8 cellular contexts compared by ENCODE assay signal in the genomic region with DNA sequence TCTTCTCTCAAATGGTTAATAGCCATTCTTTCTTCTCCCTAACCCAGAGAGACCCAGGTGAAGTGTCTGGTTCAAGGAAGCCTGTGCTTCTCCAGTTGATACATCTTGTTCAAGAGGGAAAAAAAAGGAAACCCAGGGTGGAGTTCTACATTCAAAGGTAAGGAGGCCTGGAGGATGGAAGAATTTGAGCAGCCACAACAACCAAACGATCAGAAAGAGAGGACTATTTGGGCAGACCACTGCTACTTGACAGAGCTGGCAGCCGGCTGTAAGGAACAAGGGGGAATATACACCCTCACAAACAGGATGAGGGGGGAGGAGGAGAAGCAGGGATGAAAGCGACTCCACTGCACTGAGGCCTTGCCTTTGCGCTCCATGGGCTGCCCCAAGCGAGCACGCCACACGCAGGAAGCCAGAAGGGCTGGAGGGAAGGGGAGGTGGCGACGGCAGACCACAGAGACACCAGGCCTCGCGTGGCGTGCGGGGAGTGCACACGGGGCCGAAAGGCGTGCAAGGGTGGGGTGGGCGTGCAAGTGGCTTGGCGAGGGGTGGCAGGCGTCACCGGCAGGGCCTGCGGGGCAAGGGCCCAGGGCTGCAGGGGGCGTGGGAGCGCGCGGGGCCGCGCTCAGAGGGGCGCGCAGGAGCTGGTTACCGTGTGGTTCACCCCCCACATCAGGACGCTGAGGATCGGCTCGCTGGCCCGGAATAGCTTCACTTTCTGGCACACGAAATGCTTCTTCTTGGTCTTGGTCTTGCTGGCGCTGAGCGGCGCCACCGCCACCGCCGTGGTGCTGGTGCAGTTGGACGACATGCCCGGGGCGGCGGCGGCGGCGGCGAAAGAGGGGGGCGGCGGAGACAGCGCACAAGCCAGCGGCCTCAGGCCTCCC. TPM values are rescaled to one million over a fixed set of nuclear protein-coding genes. Genes with fewer than 3 reads are reported as not detected.
DNase-seq lines count a peak whose midpoint lies in the region; ATAC-seq and TF ChIP-seq lines count a peak whose summit lies in the region.

No MANE protein-coding gene starts in this region.

- no peaks in the 10 kb centered on the region for H3K27me3 ChIP-seq in cardiac muscle cell
- no peaks in the 10 kb centered on the region for H3K27me3 ChIP-seq in trophoblast cell (ENCODE audit: insufficient read depth, low read length)

- H2BK5ac ChIP-seq in trophoblast cell (ENCODE audit: low read depth, low read length, poor library complexity): peak overlapping the region; percentile 44

- H3K9ac ChIP-seq in trophoblast cell (ENCODE audit: low read length): peak overlapping the region; percentile 83

- H2BK12ac ChIP-seq in trophoblast cell (ENCODE audit: low read length): peak overlapping the region; percentile 8

- DNase-seq in AG10803 (ENCODE audit: low read depth) (peak; percentile 50), RPMI8226 (peak; percentile 59), cardiac muscle cell (ENCODE audit: low read depth in 1 of 2, low spot score in 1 of 2) (peak in 1 of 2 donors; percentile 55), trophoblast cell (peak; percentile 20 to 27), ureter (ENCODE audit: low spot score) (peak; percentile 61)
- peak; percentile 47 to 67 for DNase-seq in activated naive CD4-positive, alpha-beta T cell treated with anti-CD3 and anti-CD28 coated beads, Interleukin-2, amount 50 U/mL, for 72 hours (ENCODE audit: low spot score in 2 of 2)

- H3K36me3 Mint-ChIP-seq in activated naive CD4-positive, alpha-beta T cell treated with anti-CD3 and anti-CD28 coated beads, Interleukin-2, amount 50 U/mL, for 72 hours: peaks cover 22 to 36% of the 10 kb centered on the region in 2 donors

- peaks cover 11% of the 10 kb centered on the region for H3K79me2 ChIP-seq in trophoblast cell (ENCODE audit: control insufficient read depth, insufficient read depth, low read length, poor library complexity)

- H2AFZ ChIP-seq in trophoblast cell (ENCODE audit: insufficient read depth, low read length, poor library complexity): peak overlapping the region; percentile 59

- no peak overlapping the region for H3K23ac ChIP-seq in trophoblast cell (ENCODE audit: low read length)

- H3K9me3 Mint-ChIP-seq in activated naive CD4-positive, alpha-beta T cell treated with anti-CD3 and anti-CD28 coated beads, Interleukin-2, amount 50 U/mL, for 72 hours: no peaks in the 10 kb centered on the region

- peak overlapping the region; percentile 48 for H4K8ac ChIP-seq in trophoblast cell (ENCODE audit: low read depth, low read length)

- H3K14ac ChIP-seq in trophoblast cell (ENCODE audit: low read length): peak overlapping the region; percentile 87

- H3K9me3 ChIP-seq in cardiac muscle cell (ENCODE audit: low read depth): no peaks in the 10 kb centered on the region
- H3K9me3 ChIP-seq in trophoblast cell (ENCODE audit: insufficient read depth, low read depth, low read length): no peaks in the 10 kb centered on the region

- peak overlapping the region; percentile 95 to 98 for H3K27ac Mint-ChIP-seq in activated naive CD4-positive, alpha-beta T cell treated with anti-CD3 and anti-CD28 coated beads, Interleukin-2, amount 50 U/mL, for 72 hours

- H3K36me3 ChIP-seq in cardiac muscle cell (peaks cover 18% of the 10 kb centered on the region), trophoblast cell (ENCODE audit: control insufficient read depth in 1 of 2, insufficient read depth in 2 of 2, low read length in 2 of 2) (peaks cover 11 to 17% of the 10 kb centered on the region in 2 experiments)

- peak overlapping the region; percentile 93 for H3K4me3 ChIP-seq in AG10803 (ENCODE audit: low read length)
- H3K4me3 ChIP-seq in cardiac muscle cell: peak overlapping the region; percentile 88
- H3K4me3 ChIP-seq in trophoblast cell (ENCODE audit: low read depth, low read length): peak overlapping the region; percentile 82

- H2BK120ac ChIP-seq in trophoblast cell (ENCODE audit: insufficient read depth, low read length, poor library complexity): peak overlapping the region; percentile 57

- TF ChIP-seq CTCF in AG10803 (conservative IDR thresholded peaks at IDR 0.05; ENCODE audit: low read length) (no peak; the same call in 1 of the 2 replicates), cardiac muscle cell (IDR thresholded peaks at IDR 0.05; ENCODE audit: low read depth, low read length) (no peak)

- H3K79me1 ChIP-seq in trophoblast cell (ENCODE audit: low read length): peaks cover 9% of the 10 kb centered on the region

- H4K12ac ChIP-seq in trophoblast cell (ENCODE audit: low read depth, low read length): peak overlapping the region; percentile 85

- peak overlapping the region; percentile 92 for H4K91ac ChIP-seq in trophoblast cell (ENCODE audit: low read depth, low read length)

- H3K4ac ChIP-seq in trophoblast cell (ENCODE audit: low read depth, low read length): peak overlapping the region; percentile 43

- WGBS in trophoblast cell (ENCODE audit: extremely low coverage, insufficient coverage, insufficient read length): no CpG with 5 or more reads among the region's 53 CpGs

- H3K18ac ChIP-seq in trophoblast cell (ENCODE audit: low read length): peak overlapping the region; percentile 81

- ATAC-seq in GM18907 (IDR thresholded peaks at IDR 0.05; ENCODE audit: unreplicated experiment) (peak; percentile 40), HG03175 (IDR thresholded peaks at IDR 0.05; ENCODE audit: unreplicated experiment) (peak; percentile 27)
- ATAC-seq in activated naive CD4-positive, alpha-beta T cell treated with anti-CD3 and anti-CD28 coated beads, Interleukin-2, amount 50 U/mL, for 72 hours: peak; percentile 22 to 59

- H3K27ac ChIP-seq in cardiac muscle cell (peak overlapping the region; percentile 100), trophoblast cell (ENCODE audit: low read depth, low read length) (peak overlapping the region; percentile 70)

- H2AK5ac ChIP-seq in trophoblast cell (ENCODE audit: low read length): peak overlapping the region; percentile 28

- peaks cover 13% of the 10 kb centered on the region for H3K4me1 ChIP-seq in cardiac muscle cell (ENCODE audit: low read depth)
- peaks cover 0 to 10% of the 10 kb centered on the region in 2 experiments for H3K4me1 ChIP-seq in trophoblast cell (ENCODE audit: control insufficient read depth in 1 of 2, insufficient read depth in 2 of 2, low read length in 2 of 2)

- H3K4me2 ChIP-seq in trophoblast cell (ENCODE audit: low read length): peak overlapping the region; percentile 69

RNA-seq across cellular contexts. Expression of gene PIP4K2B, which starts 0.5 kb away (rescaled TPM):
- 10 to 100 TPM; 38.4 to 45.5 TPM for total RNA-seq in activated naive CD4-positive, alpha-beta T cell treated with anti-CD3 and anti-CD28 coated beads, Interleukin-2, amount 50 U/mL, for 72 hours
- total RNA-seq in cardiac muscle cell (98.7 and 116 TPM in 2 replicates), ureter (44.7 TPM)
- polyA plus RNA-seq in cardiac muscle cell: 17.4 and 23.3 TPM in 2 replicates
- polyA plus RNA-seq in trophoblast cell (2013): 22.1 and 25.2 TPM in 2 replicates

RNA-seq across cellular contexts. Expression of gene CWC25, which starts 26.3 kb away (rescaled TPM):
- total RNA-seq in activated naive CD4-positive, alpha-beta T cell treated with anti-CD3 and anti-CD28 coated beads, Interleukin-2, amount 50 U/mL, for 72 hours: 10 to 100 TPM; 19.2 to 41.9 TPM
- 6.4 and 14.6 TPM in 2 replicates for total RNA-seq in cardiac muscle cell
- polyA plus RNA-seq in cardiac muscle cell: 9.4 and 19.9 TPM in 2 replicates
- polyA plus RNA-seq in trophoblast cell (2013): 17.6 and 18.4 TPM in 2 replicates
- total RNA-seq in ureter: 29.0 TPM

RNA-seq across cellular contexts. Expression of gene PSMB3, which starts 46.3 kb away (rescaled TPM):
- 100 to 1,000 TPM; 339 to 405 TPM for total RNA-seq in activated naive CD4-positive, alpha-beta T cell treated with anti-CD3 and anti-CD28 coated beads, Interleukin-2, amount 50 U/mL, for 72 hours
- 166 and 188 TPM in 2 replicates for total RNA-seq in cardiac muscle cell
- 333 and 379 TPM in 2 replicates for polyA plus RNA-seq in cardiac muscle cell
- polyA plus RNA-seq in trophoblast cell (2013): 299 and 301 TPM in 2 replicates
- 156 TPM for total RNA-seq in ureter

RNA-seq across cellular contexts. Expression of gene PCGF2, which starts 50.7 kb away (rescaled TPM):
- total RNA-seq in activated naive CD4-positive, alpha-beta T cell treated with anti-CD3 and anti-CD28 coated beads, Interleukin-2, amount 50 U/mL, for 72 hours: 1 to 10 TPM; 3.1 to 6.9 TPM
- total RNA-seq in cardiac muscle cell (14.4 and 21.7 TPM in 2 replicates), ureter (54.5 TPM)
- 10.7 and 12.2 TPM in 2 replicates for polyA plus RNA-seq in cardiac muscle cell
- 42.2 and 42.5 TPM in 2 replicates for polyA plus RNA-seq in trophoblast cell (2013)

RNA-seq across cellular contexts. Expression of gene RPL23, which starts 54.7 kb away (rescaled TPM):
- total RNA-seq in activated naive CD4-positive, alpha-beta T cell treated with anti-CD3 and anti-CD28 coated beads, Interleukin-2, amount 50 U/mL, for 72 hours: 1,000 to 10,000 TPM; 1,602 to 2,658 TPM
- 2,451 and 2,692 TPM in 2 replicates for total RNA-seq in cardiac muscle cell
- 567 and 626 TPM in 2 replicates for polyA plus RNA-seq in cardiac muscle cell
- 2,811 and 2,862 TPM in 2 replicates for polyA plus RNA-seq in trophoblast cell (2013)
- total RNA-seq in ureter: 1,659 TPM
